ENCODE assay signal across 8 cellular contexts in genomic region chr21:14787312-14787711, GRCh38.
"Had no signal": no experiment of that assay in that cellular context is flagged by ENCODE, and none has a peak within 500 bp of the region (broad histone marks: within the 10 kb centered on the region; RNA-seq: fewer than 3 reads in every experiment).

No MANE protein-coding gene starts in this region.

- FAIRE-seq: HepG2, HTR-8/SVneo, K562 had no signal

- H3K4me3 Mint-ChIP-seq: IgD-negative memory B cell had no signal

- H3K4me1 Mint-ChIP-seq: IgD-negative memory B cell had no signal

- H3K27ac Mint-ChIP-seq: IgD-negative memory B cell had no signal

- H3K4me3 ChIP-seq: K562 had no signal

- ATAC-seq: HepG2, K562 had no signal

- H3K27me3 Mint-ChIP-seq: IgD-negative memory B cell had no signal

- H3K27ac ChIP-seq: HL-60 had no signal

- DNase-seq: IMR-90, KBM-7, KG1 had no signal
